In genomic region chr2:241187835-241188234, GRCh38 we compare ENCODE assay signal across 13 cellular contexts.
"Had no signal": no experiment of that assay in that cellular context is flagged by ENCODE, and none has a peak within 500 bp of the region (broad histone marks: within the 10 kb centered on the region; RNA-seq: fewer than 3 reads in every experiment).

No MANE protein-coding gene starts in this region.

- H3K27me3 ChIP-seq: adrenal gland had no signal

- H3K27ac ChIP-seq: adrenal gland, skin epidermis had no signal

- H3K4me1 ChIP-seq: adrenal gland had no signal

- H3K4me3 ChIP-seq: adrenal gland, skin epidermis had no signal

- DNase-seq: activated CD4-positive, alpha-beta T cell treated with anti-CD3 and anti-CD28 coated beads, Interleukin-2, amount 10 ng/mL, durations not matched to agents 24 days and 14 days; activated CD8-positive, alpha-beta memory T cell treated with anti-CD3 and anti-CD28 coated beads, Interleukin-2, amount 50 U/mL, for 4 hours; activated CD8-positive, alpha-beta T cell treated with anti-CD3 and anti-CD28 coated beads, Interleukin-2, amount 10 ng/mL, durations not matched to agents 7 days and 5 days; activated effector memory CD4-positive, alpha-beta T cell treated with anti-CD3 and anti-CD28 coated beads, Interleukin-2, amount 50 U/mL, for 16 hours; activated T-cell treated with anti-CD3 and anti-CD28 coated beads, Interleukin-2, amount 50 U/mL, for 48 hours; adrenal gland; left cardiac atrium; naive thymus-derived CD4-positive, alpha-beta T cell; stimulated activated CD4-positive, alpha-beta T cell treated with anti-CD3 and anti-CD28 coated beads, Interleukin-15, amount 100 ng/mL, for 24 hours; stimulated activated CD4-positive, alpha-beta T cell treated with anti-CD3 and anti-CD28 coated beads, Interleukin-4, amount 100 ng/mL, for 1 hour; stimulated activated naive CD4-positive, alpha-beta T cell; trophoblast cell had no signal

- ATAC-seq: activated CD8-positive, alpha-beta T cell treated with anti-CD3 and anti-CD28 coated beads, Interleukin-2, amount 10 ng/mL, durations not matched to agents 7 days and 5 days; left cardiac atrium; naive thymus-derived CD4-positive, alpha-beta T cell had no signal

- H3K9me3 ChIP-seq: adrenal gland had no signal
